ENCODE assay signal across 32 cellular contexts in the genomic region with DNA sequence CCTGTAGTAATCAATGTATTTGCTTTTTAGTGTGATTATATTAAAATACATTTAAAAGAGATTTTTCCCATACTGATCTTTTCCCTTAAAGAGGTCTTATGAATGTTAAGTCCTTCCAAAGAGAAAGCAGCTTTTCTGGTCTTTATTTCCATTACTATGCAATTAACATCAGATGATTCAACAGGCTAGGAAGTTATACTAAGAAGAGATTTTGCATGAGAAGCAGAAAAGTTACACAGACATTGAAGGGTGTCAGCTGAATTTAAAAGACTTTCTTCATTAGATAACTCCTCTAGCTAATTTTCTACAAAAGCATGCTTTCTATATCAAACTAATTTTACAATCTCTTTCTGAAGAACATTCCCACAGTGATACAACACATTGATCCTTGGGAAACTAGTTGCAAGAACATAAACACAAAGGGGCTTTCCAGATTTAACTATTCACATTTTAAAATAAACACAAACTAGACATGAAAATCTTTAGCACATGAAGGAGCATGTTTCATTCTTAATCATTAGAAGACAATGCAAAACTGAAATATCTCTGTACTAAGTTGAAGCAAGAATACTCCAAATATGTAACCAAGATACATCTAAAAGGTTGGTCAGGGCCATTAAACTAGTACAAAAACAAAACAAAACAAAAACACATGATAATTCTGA.
DNase-seq lines count a peak whose midpoint lies in the region; FAIRE-seq and TF ChIP-seq lines count a peak whose summit lies in the region.
"Had no signal": no experiment of that assay in that cellular context is flagged by ENCODE, and none has a peak within 500 bp of the region (broad histone marks: within the 10 kb centered on the region; RNA-seq: fewer than 3 reads in every experiment).

No MANE protein-coding gene starts in this region.

- H3K27ac ChIP-seq in H9 (ENCODE audit: insufficient read length, low read depth, low read length), result no peak overlapping the region
- no peak overlapping the region for H3K27ac ChIP-seq in esophagus muscularis mucosa (replicated peaks in 1 of 4)
- H3K27ac ChIP-seq: cardiac muscle cell, epithelial cell of prostate, psoas muscle, SJSA1, suprapubic skin, upper lobe of left lung, WERI-Rb-1 had no signal

- no peak overlapping the region for H3K4ac ChIP-seq in H9 (ENCODE audit: low read depth, low read length)

- H4K5ac ChIP-seq in H9 (ENCODE audit: insufficient read length, low read depth, low read length), result no peak overlapping the region

- peak overlapping the region; percentile 13 to 95 (median 78); a peak in 5 of 7 replicates for H3K27ac Mint-ChIP-seq in H9
- H3K27ac Mint-ChIP-seq: activated CD4-positive, alpha-beta T cell treated with anti-CD3 and anti-CD28 coated beads, Interleukin-2, amount 10 ng/mL, durations not matched to agents 7 days and 5 days; activated naive CD8-positive, alpha-beta T cell; CD14-positive monocyte; natural killer cell; stimulated activated effector memory CD8-positive, alpha-beta T cell treated with anti-CD3 and anti-CD28 coated beads, Interleukin-12 subunit alpha, Interleukin-12 subunit beta, amount 100 ng/mL, for 72 hours; T-cell had no signal

- peaks cover 2% of the 10 kb centered on the region; the same call in 1 of the 2 replicates for H3K4me1 ChIP-seq in H9 (ENCODE audit: insufficient read depth, low read length)
- H3K4me1 ChIP-seq in adipocyte (ENCODE audit: control insufficient read depth, insufficient read depth, low read length), result peaks cover 35% of the 10 kb centered on the region
- peaks cover 0 to 10% (median 0%) of the 10 kb centered on the region in 4 donors for H3K4me1 ChIP-seq in esophagus muscularis mucosa
- H3K4me1 ChIP-seq: psoas muscle, upper lobe of left lung had no signal

- no peak overlapping the region for H2AFZ ChIP-seq in H9 (ENCODE audit: low read length)

- TF ChIP-seq CTCF in H9 (conservative IDR thresholded peaks at IDR 0.05) (no peak), esophagus muscularis mucosa (IDR thresholded peaks at IDR 0.05) (no peak)

- H3K4me1 Mint-ChIP-seq in H9, result peaks cover 27 to 37% of the 10 kb centered on the region in 2 experiments
- H3K4me1 Mint-ChIP-seq: activated CD4-positive, alpha-beta T cell treated with anti-CD3 and anti-CD28 coated beads, Interleukin-2, amount 10 ng/mL, durations not matched to agents 7 days and 5 days; CD14-positive monocyte; natural killer cell; stimulated activated effector memory CD8-positive, alpha-beta T cell treated with anti-CD3 and anti-CD28 coated beads, Interleukin-12 subunit alpha, Interleukin-12 subunit beta, amount 100 ng/mL, for 72 hours; T-cell had no signal

- H3K23me2 ChIP-seq in H9 (ENCODE audit: insufficient read length, low read depth, low read length, poor library complexity, severe bottlenecking), result no peaks in the 10 kb centered on the region

- no peak overlapping the region for H3T11ph ChIP-seq in H9 (ENCODE audit: low read length)

- DNase-seq in H9, result no peak
- DNase-seq in adipocyte (ENCODE audit: low read depth), result no peak
- DNase-seq in iris pigment epithelial cell (ENCODE audit: low read depth), result peak; percentile 14
- DNase-seq in GM12891 (ENCODE audit: insufficient read length, low spot score), result no peak
- no peak for DNase-seq in SHP77 treated with DMSO at 0.1 percent for 48 hours (lab: John Stamatoyannopoulos, UW)
- no peak for DNase-seq in NCI-H1048 (lab: John Stamatoyannopoulos, UW)
- DNase-seq in esophagus muscularis mucosa (ENCODE audit: extremely low spot score), result no peak
- DNase-seq: activated CD4-positive, alpha-beta T cell treated with anti-CD3 and anti-CD28 coated beads, Interleukin-2, amount 10 ng/mL, durations not matched to agents 7 days and 5 days; activated effector memory CD4-positive, alpha-beta T cell treated with anti-CD3 and anti-CD28 coated beads, Interleukin-2, amount 50 U/mL, for 16 hours; activated T-cell treated with anti-CD3 and anti-CD28 coated beads, Interleukin-2, amount 50 U/mL, for 1 hour; anterior cingulate cortex; islet precursor cell; left ventricle myocardium superior; mucosa of descending colon; natural killer cell; NCI-H2107; NCI-H446 treated with DMSO at 0.1 percent for 48 hours; NCI-H82; psoas muscle; stimulated activated CD4-positive, alpha-beta T cell treated with anti-CD3 and anti-CD28 coated beads, Interleukin-15, amount 100 ng/mL, for 24 hours; T-cell; upper lobe of left lung; WERI-Rb-1 had no signal

- TF ChIP-seq EP300 in esophagus muscularis mucosa (IDR thresholded peaks at IDR 0.05), result no peak

- H3K14ac ChIP-seq in H9 (ENCODE audit: insufficient read depth, low read length), result no peak overlapping the region

- H3K36me3 Mint-ChIP-seq in H9 (ENCODE audit: insufficient read depth in 1 of 3, low read depth in 3 of 3), result no peaks in the 10 kb centered on the region
- H3K36me3 Mint-ChIP-seq: activated naive CD8-positive, alpha-beta T cell; CD14-positive monocyte; natural killer cell; stimulated activated effector memory CD8-positive, alpha-beta T cell treated with anti-CD3 and anti-CD28 coated beads, Interleukin-12 subunit alpha, Interleukin-12 subunit beta, amount 100 ng/mL, for 72 hours; T-cell had no signal

- no peak overlapping the region for H4K91ac ChIP-seq in H9 (ENCODE audit: insufficient read length, low read depth, low read length)

- H3K36me3 ChIP-seq in adipocyte (ENCODE audit: control insufficient read depth, insufficient read depth, low read length, severe bottlenecking) (no peaks in the 10 kb centered on the region), esophagus muscularis mucosa (no peaks in the 10 kb centered on the region)
- H3K36me3 ChIP-seq: cardiac muscle cell, SJSA1, suprapubic skin, upper lobe of left lung, WERI-Rb-1 had no signal

- no peak overlapping the region for H2BK120ac ChIP-seq in H9 (ENCODE audit: low read depth, low read length, poor library complexity, severe bottlenecking)

- no peak overlapping the region for H2BK5ac ChIP-seq in H9 (ENCODE audit: insufficient read length, low read length)

- no peak overlapping the region for H2AK5ac ChIP-seq in H9 (ENCODE audit: insufficient read length, low read length)

- no peaks in the 10 kb centered on the region; the same call in 1 of the 2 replicates for H3K79me2 ChIP-seq in H9 (ENCODE audit: insufficient read depth, low read length)

- H2BK12ac ChIP-seq in H9 (ENCODE audit: insufficient read length, low read depth, low read length), result no peak overlapping the region

- H3K4me3 ChIP-seq in adipocyte (ENCODE audit: low read length), result no peak overlapping the region
- H3K4me3 ChIP-seq in esophagus muscularis mucosa, result no peak overlapping the region
- H3K4me3 ChIP-seq: cardiac muscle cell, mucosa of descending colon, psoas muscle, SJSA1, suprapubic skin, upper lobe of left lung had no signal

- H4K20me1 ChIP-seq in H9 (ENCODE audit: control insufficient read depth, insufficient read depth, insufficient read length), result no peaks in the 10 kb centered on the region

- H3K9ac ChIP-seq in H9 (ENCODE audit: extremely low read depth, insufficient read length, low read length), result no peak overlapping the region
- H3K9ac ChIP-seq in adipocyte (ENCODE audit: low read length), result peak overlapping the region; percentile 1

- no peak overlapping the region for H3K4me2 ChIP-seq in H9 (ENCODE audit: insufficient read depth, insufficient read length, low read length)

- no peaks in the 10 kb centered on the region for H3K27me3 ChIP-seq in H9 (ENCODE audit: insufficient read depth, low read length)
- H3K27me3 ChIP-seq in adipocyte (replicated peaks; ENCODE audit: control insufficient read depth, insufficient read depth, low read length), result no peaks in the 10 kb centered on the region
- H3K27me3 ChIP-seq in esophagus muscularis mucosa, result no peaks in the 10 kb centered on the region
- H3K27me3 ChIP-seq: cardiac muscle cell, SJSA1, suprapubic skin, upper lobe of left lung had no signal

- H3K56ac ChIP-seq in H9 (ENCODE audit: insufficient read length, low read depth, low read length), result no peak overlapping the region

- intact Hi-C loops in esophagus muscularis mucosa (cut with DNase I), result no loop called here

- peak; percentile 34 for FAIRE-seq in A204.1 (lab: Jason Lieb, UNC)
- no peak for FAIRE-seq in GM12891 (lab: Jason Lieb, UNC)
- FAIRE-seq: GM18507 had no signal

- H3K9me3 Mint-ChIP-seq in H9, result no peaks in the 10 kb centered on the region

- no peak overlapping the region for H4K8ac ChIP-seq in H9 (replicated peaks; ENCODE audit: insufficient read length, low read depth, low read length)

- no peaks in the 10 kb centered on the region for H3K27me3 Mint-ChIP-seq in H9 (ENCODE audit: low read depth)
- H3K27me3 Mint-ChIP-seq: activated CD4-positive, alpha-beta T cell treated with anti-CD3 and anti-CD28 coated beads, Interleukin-2, amount 10 ng/mL, durations not matched to agents 7 days and 5 days; activated naive CD8-positive, alpha-beta T cell; T-cell had no signal

- no peak overlapping the region for H3K4me3 Mint-ChIP-seq in H9
- H3K4me3 Mint-ChIP-seq: activated CD4-positive, alpha-beta T cell treated with anti-CD3 and anti-CD28 coated beads, Interleukin-2, amount 10 ng/mL, durations not matched to agents 7 days and 5 days; activated naive CD8-positive, alpha-beta T cell; CD14-positive monocyte; natural killer cell; stimulated activated effector memory CD8-positive, alpha-beta T cell treated with anti-CD3 and anti-CD28 coated beads, Interleukin-12 subunit alpha, Interleukin-12 subunit beta, amount 100 ng/mL, for 72 hours; T-cell had no signal

- H2BK20ac ChIP-seq in H9 (ENCODE audit: low read depth, low read length, poor library complexity, severe bottlenecking), result no peak overlapping the region

- H2BK15ac ChIP-seq in H9 (ENCODE audit: low read depth, low read length), result no peak overlapping the region

- no peaks in the 10 kb centered on the region for H3K79me1 ChIP-seq in H9 (ENCODE audit: insufficient read depth, low read depth, low read length, poor library complexity, severe bottlenecking)

- H3K23ac ChIP-seq in H9 (ENCODE audit: insufficient read length, low read depth, low read length), result no peak overlapping the region

- H3K18ac ChIP-seq in H9 (ENCODE audit: insufficient read length, low read depth, low read length), result no peak overlapping the region

- H3K9me3 ChIP-seq in H9 (ENCODE audit: control insufficient read depth, low read depth, low read length) (no peaks in the 10 kb centered on the region), adipocyte (ENCODE audit: control insufficient read depth, low read length) (no peaks in the 10 kb centered on the region), esophagus muscularis mucosa (no peaks in the 10 kb centered on the region)
- H3K9me3 ChIP-seq: mucosa of descending colon, psoas muscle, SJSA1, suprapubic skin, upper lobe of left lung had no signal

- TF ChIP-seq POLR2A in GM12891 (IDR thresholded peaks at IDR 0.05; ENCODE audit: low read depth, low read length) (no peak), esophagus muscularis mucosa (IDR thresholded peaks at IDR 0.05; ENCODE audit: low read depth) (no peak)

TF ChIP-seq in GM12891, 5 proteins besides CTCF, POLR2A, EP300 and RAD21:
- TF ChIP-seq POLR2AphosphoS5 (IDR thresholded peaks at IDR 0.05; ENCODE audit: low read depth, low read length), result no peak
- no peak for TF ChIP-seq POU2F2 (IDR thresholded peaks at IDR 0.05; ENCODE audit: low read depth, low read length)
- TF ChIP-seq SPI1 (IDR thresholded peaks at IDR 0.05; ENCODE audit: low read depth, low read length), result no peak
- TF ChIP-seq TAF1 (IDR thresholded peaks at IDR 0.05; ENCODE audit: low read depth, low read length), result no peak
- no peak for TF ChIP-seq PAX5 (IDR thresholded peaks at IDR 0.05; ENCODE audit: insufficient read depth, low read length, severe bottlenecking)
